Comparison of ENCODE assay signal across 9 cellular contexts in genomic region chr17:33292981-33293867, GRCh38. TPM values are rescaled to one million over a fixed set of nuclear protein-coding genes. Genes with fewer than 3 reads are reported as not detected.
DNase-seq lines count a peak whose midpoint lies in the region; ATAC-seq lines count a peak whose summit lies in the region.
"Had no signal": no experiment of that assay in that cellular context is flagged by ENCODE, and none has a peak within 500 bp of the region (broad histone marks: within the 10 kb centered on the region; RNA-seq: fewer than 3 reads in every experiment).

Gene ASIC2, minus strand, starts transcription at chr17:33293295.

- ATAC-seq in GM18909 (IDR thresholded peaks at IDR 0.05; ENCODE audit: poor library complexity, unreplicated experiment) (no peak), HG03108 (IDR thresholded peaks at IDR 0.05; ENCODE audit: unreplicated experiment) (no peak)

- peak; percentile 25 for DNase-seq in Ammon's horn (ENCODE audit: low spot score)
- peak; percentile 17 for DNase-seq in NCI-H187 treated with DMSO at 0.1 percent for 48 hours (lab: John Stamatoyannopoulos, UW)
- peak; percentile 3 for DNase-seq in dermis blood vessel endothelial cell
- DNase-seq in mucosa of gallbladder (ENCODE audit: low spot score), result peak; percentile 20
- no peak for DNase-seq in NCI-H1694 (lab: John Stamatoyannopoulos, UW)
- DNase-seq in KBM-7, result no peak

- in situ Hi-C loops in KBM-7 (cut with MboI; ENCODE audit: low pct_unique_long_range_greater_than_20kb, low sequenced_read_pairs), result no loop called here

RNA-seq across cellular contexts. Expression of gene ASIC2, which starts in this region (rescaled TPM):
- total RNA-seq in dermis blood vessel endothelial cell (0.17 TPM in 1 of 2 replicates, not detected in the other), mucosa of gallbladder (0.06 TPM)
- total RNA-seq: HT-29 had no signal

Comparison
In these comparisons a context has a peak if more than half of its experiments do, and no peak if none do; other contexts are left out.
1. Peak in DNase-seq in dermis blood vessel endothelial cell; RNA of the gene not detected or under 1 TPM.
2. Peak in DNase-seq in mucosa of gallbladder; RNA of the gene not detected or under 1 TPM.
3. DNase-seq: peak in Ammon's horn (single experiment) and NCI-H187 treated with DMSO at 0.1 percent for 48 hours (single experiment); none in NCI-H1694 (single experiment) and KBM-7 (single experiment).